Comparison of ENCODE assay signal across 24 cellular contexts in genomic region chr3:176302271-176302670, GRCh38.
"Had no signal": no experiment of that assay in that cellular context is flagged by ENCODE, and none has a peak within 500 bp of the region (broad histone marks: within the 10 kb centered on the region; RNA-seq: fewer than 3 reads in every experiment).

No MANE protein-coding gene starts in this region.

- DNase-seq: KBM-7, MG63, NCI-H1092, NCI-H1105 treated with DMSO at 0.1 percent for 48 hours, NCI-H1417 treated with DMSO at 0.1 percent for 48 hours, NCI-H146, NCI-H1694 treated with DMSO at 0.1 percent for 48 hours, NCI-H1930, NCI-H2081, NCI-H2107, NCI-H226, NCI-H446, NCI-H510A, NCI-H524 treated with DMSO at 0.1 percent for 48 hours, NCI-H69, NCI-H774, Right ventricle myocardium superior, RPMI8226, SIG-M5 had no signal

- H3K4me3 ChIP-seq: MG63, SJSA1, SK-N-MC had no signal

- H3K4me1 ChIP-seq: SJSA1 had no signal

- H3K27ac ChIP-seq: HL-60, SJSA1, SK-N-MC had no signal

- FAIRE-seq: HTR-8/SVneo, RCC 7860 had no signal

- H3K9me3 ChIP-seq: MG63, SJSA1 had no signal

- H3K36me3 ChIP-seq: MG63, SJSA1 had no signal

- H3K27me3 ChIP-seq: MG63, SJSA1 had no signal
